1 cellular context compared by ENCODE assay signal in the genomic region with DNA sequence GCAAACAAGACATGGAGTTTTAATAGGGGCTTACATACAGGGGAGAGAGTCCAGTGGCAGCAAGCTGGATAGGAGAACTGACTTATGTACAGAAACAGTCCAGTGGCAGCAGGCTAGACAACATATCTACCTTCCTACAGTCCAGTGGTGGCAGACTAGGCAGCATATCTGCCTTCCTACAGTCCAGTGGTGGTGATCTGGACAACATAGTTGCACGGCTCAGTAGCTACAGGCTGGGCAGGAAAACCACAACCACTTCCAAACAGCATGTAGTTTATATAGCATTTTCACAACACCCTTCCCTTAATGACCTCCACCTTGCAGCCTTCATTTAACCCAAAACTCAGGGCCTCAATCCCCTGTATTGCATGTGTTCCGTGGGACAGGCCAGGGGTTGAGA.
TF ChIP-seq lines count a peak whose summit lies in the region.

No MANE protein-coding gene starts in this region.

TF ChIP-seq in WTC11, 78 proteins besides CTCF, POLR2A, EP300 and RAD21 (continued from another document):
- TF ChIP-seq, protein P1, sequence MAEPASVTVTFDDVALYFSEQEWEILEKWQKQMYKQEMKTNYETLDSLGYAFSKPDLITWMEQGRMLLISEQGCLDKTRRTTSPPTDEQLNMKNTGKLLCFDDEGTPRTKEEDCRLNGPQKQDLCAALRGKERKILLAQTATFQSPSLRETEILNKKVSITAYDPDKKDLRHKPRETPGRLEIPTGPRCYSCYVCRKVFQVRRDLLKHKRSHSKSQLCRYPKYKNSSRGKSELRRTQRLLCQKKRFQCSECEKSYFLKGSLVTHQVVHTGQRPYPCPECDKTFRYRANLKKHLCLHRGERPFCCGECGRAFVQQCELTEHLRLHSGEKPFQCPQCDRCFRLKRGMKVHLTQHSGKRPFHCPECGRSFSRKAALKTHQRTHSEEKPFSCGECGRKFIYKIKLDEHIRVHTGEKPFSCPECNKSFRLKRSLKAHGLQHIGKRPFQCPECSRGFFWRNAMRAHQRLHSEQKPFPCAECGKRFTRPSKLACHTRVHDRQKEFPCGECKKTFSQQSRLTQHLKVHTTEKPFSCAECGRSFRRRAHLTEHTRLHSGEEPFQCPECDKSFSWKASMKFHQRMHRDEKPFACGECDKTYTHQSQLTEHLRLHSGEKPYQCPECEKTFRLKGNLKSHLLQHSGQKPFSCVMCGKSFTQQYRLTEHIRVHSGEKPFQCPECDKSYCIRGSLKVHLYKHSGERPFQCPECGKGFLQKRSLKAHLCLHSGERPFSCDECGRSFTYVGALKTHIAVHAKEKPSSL (CRISPR knock-in tag; conservative IDR thresholded peaks at IDR 0.05): no peak
